ENCODE assay signal across 8 cellular contexts in genomic region chr5:38922199-38922598, GRCh38.
DNase-seq lines count a peak whose midpoint lies in the region; ATAC-seq and TF ChIP-seq lines count a peak whose summit lies in the region.

No MANE protein-coding gene starts in this region.

- H3K36me3 ChIP-seq in neutrophil, result no peaks in the 10 kb centered on the region
- peaks cover 0 to 11% of the 10 kb centered on the region in 2 donors for H3K36me3 ChIP-seq in vagina

- H3K4me3 ChIP-seq in fibroblast of the aortic adventitia (ENCODE audit: low read depth, low read length) (no peak overlapping the region), neutrophil (ENCODE audit: low read depth in 1 of 2, low read length in 1 of 2) (no peak overlapping the region), vagina (no peak overlapping the region)

- H3K4me1 ChIP-seq in neutrophil (ENCODE audit: control insufficient read depth in 1 of 2, insufficient read depth in 1 of 2, low read depth in 1 of 2, low read length in 1 of 2) (no peaks in the 10 kb centered on the region), vagina (peaks cover 20% of the 10 kb centered on the region)

- TF ChIP-seq CTCF in GM12873 (IDR thresholded peaks at IDR 0.05; ENCODE audit: insufficient read depth, low read depth, low read length, missing control alignments), result peak; percentile 91
- TF ChIP-seq CTCF in fibroblast of the aortic adventitia (IDR thresholded peaks at IDR 0.05; ENCODE audit: insufficient read depth, low read length), result peak; percentile 92
- TF ChIP-seq CTCF in neutrophil (IDR thresholded peaks at IDR 0.05), result peak; percentile 16
- TF ChIP-seq CTCF in vagina (IDR thresholded peaks at IDR 0.05), result peak; percentile 25 to 48 (median 48)

- ATAC-seq in HG03135 (IDR thresholded peaks at IDR 0.05; ENCODE audit: unreplicated experiment), result peak; percentile 78

- H3K9me3 ChIP-seq in neutrophil (no peaks in the 10 kb centered on the region), vagina (no peaks in the 10 kb centered on the region)

- no peak for TF ChIP-seq POLR2A in vagina (IDR thresholded peaks at IDR 0.05)

- intact Hi-C loops in vagina (cut with DNase I), result loop anchor here (10.0 kb wide), 1 partner anchor 77 kb away; the partner anchor contains the start of gene OSMR

- H3K27ac ChIP-seq in neutrophil, result no peak overlapping the region
- H3K27ac ChIP-seq in vagina, result no peak overlapping the region

- peak; percentile 44 for DNase-seq in 8988T
- DNase-seq in NCI-H774 (lab: John Stamatoyannopoulos, UW), result peak; percentile 10
- peak; percentile 16 for DNase-seq in activated T-cell treated with anti-CD3 and anti-CD28 coated beads for 1 hour (ENCODE audit: low read depth)
- DNase-seq in fibroblast of the aortic adventitia (ENCODE audit: low read depth), result peak; percentile 69
- no peak for DNase-seq in vagina (ENCODE audit: extremely low spot score in 2 of 2)

- H3K27me3 ChIP-seq in neutrophil (peaks cover 77% of the 10 kb centered on the region), vagina (no peaks in the 10 kb centered on the region)

Comparison
In these comparisons a context has a peak if more than half of its experiments do, and no peak if none do; other contexts are left out.
1. DNase-seq: peak in 8988T (single experiment), NCI-H774 (single experiment), activated T-cell treated with anti-CD3 and anti-CD28 coated beads for 1 hour (single experiment) and fibroblast of the aortic adventitia (single experiment); none in vagina (0 of 2).
2. CTCF ChIP-seq: peak in every context shown above with its lines; median percentile 92 in fibroblast of the aortic adventitia; 91 in GM12873; 48 in vagina; 16 in neutrophil.